13 cellular contexts compared by ENCODE assay signal in the genomic region with DNA sequence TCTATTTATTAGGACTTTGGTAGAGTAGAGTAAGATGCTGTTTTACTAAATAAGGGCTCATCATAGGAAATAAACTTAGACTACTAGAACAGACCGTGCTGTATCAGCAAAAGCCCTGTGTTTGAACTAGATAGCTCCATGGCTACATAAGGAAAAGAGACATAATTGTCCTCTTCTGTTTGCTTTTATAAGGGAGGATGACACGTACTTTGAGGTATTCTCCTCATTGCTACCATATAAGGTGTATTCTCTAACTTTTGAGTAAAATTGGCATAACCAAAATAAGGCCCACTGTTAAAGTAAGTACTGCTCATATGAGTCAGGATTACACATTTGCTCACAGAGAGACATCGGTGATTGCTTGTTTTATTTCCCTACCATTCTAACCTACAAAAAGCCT.
DNase-seq lines count a peak whose midpoint lies in the region; ATAC-seq and TF ChIP-seq lines count a peak whose summit lies in the region.
"Had no signal": no experiment of that assay in that cellular context is flagged by ENCODE, and none has a peak within 500 bp of the region (broad histone marks: within the 10 kb centered on the region; RNA-seq: fewer than 3 reads in every experiment).

No MANE protein-coding gene starts in this region.

- no peak overlapping the region for H4K91ac ChIP-seq in mesenchymal stem cell (ENCODE audit: low read length)

- no peak overlapping the region for H2AK5ac ChIP-seq in mesenchymal stem cell (ENCODE audit: low read length, severe bottlenecking)

- H3K9me3 ChIP-seq in mesenchymal stem cell (ENCODE audit: control insufficient read depth, low read length): no peaks in the 10 kb centered on the region
- H3K9me3 ChIP-seq in esophagus squamous epithelium: no peaks in the 10 kb centered on the region
- H3K9me3 ChIP-seq: colonic mucosa had no signal

- intact Hi-C loops in esophagus squamous epithelium (cut with DNase I): no loop called here

- H3K27ac ChIP-seq in coronary artery (peak overlapping the region; percentile 73 to 81), mesenchymal stem cell (ENCODE audit: low read length, poor library complexity, severe bottlenecking) (peak overlapping the region; percentile 93), esophagus squamous epithelium (peak overlapping the region in 2 of 4 donors; percentile 14 to 30)
- H3K27ac ChIP-seq: colonic mucosa had no signal

- H3K4me3 ChIP-seq in coronary artery (peak overlapping the region; percentile 16), mesenchymal stem cell (ENCODE audit: insufficient read depth in 1 of 2, low read depth in 1 of 2, low read length in 2 of 2) (no peak overlapping the region), esophagus squamous epithelium (no peak overlapping the region)
- H3K4me3 ChIP-seq: colonic mucosa had no signal

- no peak overlapping the region for H3K4ac ChIP-seq in mesenchymal stem cell (ENCODE audit: low read depth in 1 of 2, low read length in 2 of 2)

- H2BK12ac ChIP-seq in mesenchymal stem cell (ENCODE audit: low read length in 2 of 2): no peak overlapping the region

- no peak for ATAC-seq in HG03520 (IDR thresholded peaks at IDR 0.05; ENCODE audit: unreplicated experiment)
- ATAC-seq in GM21576 (IDR thresholded peaks at IDR 0.05; ENCODE audit: unreplicated experiment): no peak

- H2BK5ac ChIP-seq in mesenchymal stem cell (ENCODE audit: low read depth, low read length, poor library complexity, severe bottlenecking): no peak overlapping the region

- 0% methylated on average over 1 of the region's 3 CpGs for whole genome bisulfite sequencing in mesenchymal stem cell
- 71 to 78% methylated on average over 3 of the region's 3 CpGs for WGBS in esophagus squamous epithelium, 2 donors

- H3K36me3 ChIP-seq in mesenchymal stem cell (ENCODE audit: control insufficient read depth in 1 of 2, insufficient read depth in 2 of 2, low read depth in 1 of 2, low read length in 2 of 2) (peaks cover 0 to 8% of the 10 kb centered on the region in 2 experiments), esophagus squamous epithelium (peaks cover 0 to 7% (median 0%) of the 10 kb centered on the region in 3 donors)
- H3K36me3 ChIP-seq: colonic mucosa had no signal

- H3K79me1 ChIP-seq in mesenchymal stem cell (replicated peaks; ENCODE audit: low read length, poor library complexity, severe bottlenecking): peaks cover 2% of the 10 kb centered on the region

- H3K9ac ChIP-seq in mesenchymal stem cell (ENCODE audit: low read length): peak overlapping the region; percentile 35

- TF ChIP-seq CTCF in coronary artery (IDR thresholded peaks at IDR 0.05) (no peak), esophagus squamous epithelium (IDR thresholded peaks at IDR 0.05) (no peak)

- H3K18ac ChIP-seq in mesenchymal stem cell (ENCODE audit: low read depth in 1 of 2, low read length in 2 of 2): no peak overlapping the region

- no peak overlapping the region for H4K8ac ChIP-seq in mesenchymal stem cell (ENCODE audit: low read length)

- H3K4me2 ChIP-seq in mesenchymal stem cell (ENCODE audit: low read length, poor library complexity, severe bottlenecking): no peak overlapping the region

- H3K27me3 ChIP-seq in mesenchymal stem cell (ENCODE audit: control insufficient read depth in 1 of 2, insufficient read depth in 1 of 2, low read length in 2 of 2): no peaks in the 10 kb centered on the region
- no peaks in the 10 kb centered on the region for H3K27me3 ChIP-seq in esophagus squamous epithelium
- H3K27me3 ChIP-seq: colonic mucosa had no signal

- no peak overlapping the region for H3K14ac ChIP-seq in mesenchymal stem cell (ENCODE audit: low read length in 2 of 2)

- no peak overlapping the region for H2BK120ac ChIP-seq in mesenchymal stem cell (ENCODE audit: low read depth, low read length)

- peak; percentile 46 for DNase-seq in AG08395 (ENCODE audit: low spot score)
- DNase-seq in HT-29 (ENCODE audit: low spot score): peak; percentile 23
- DNase-seq in coronary artery (ENCODE audit: low spot score): no peak
- DNase-seq in mesenchymal stem cell: peak; percentile 71
- DNase-seq in OCI-M2 (lab: John Stamatoyannopoulos, UW; ENCODE audit: unreplicated experiment): no peak
- DNase-seq in esophagus squamous epithelium (lab: John Stamatoyannopoulos, UW): no peak
- DNase-seq: CD8-positive, alpha-beta memory T cell; colonic mucosa; islet precursor cell; MV-4-11; nucleus accumbens had no signal

- H3K4me1 ChIP-seq in mesenchymal stem cell (ENCODE audit: control insufficient read depth, insufficient read depth, low read depth, low read length): peaks cover 3% of the 10 kb centered on the region
- H3K4me1 ChIP-seq in esophagus squamous epithelium: peaks cover 0 to 37% (median 18%) of the 10 kb centered on the region in 3 donors

- H2BK15ac ChIP-seq in mesenchymal stem cell (ENCODE audit: low read depth, poor library complexity, severe bottlenecking): no peak overlapping the region

- H3K23ac ChIP-seq in mesenchymal stem cell (ENCODE audit: low read length in 2 of 2): no peak overlapping the region

- no peak overlapping the region for H2AFZ ChIP-seq in mesenchymal stem cell (ENCODE audit: low read depth, low read length)

- TF ChIP-seq POLR2A in esophagus squamous epithelium (IDR thresholded peaks at IDR 0.05): no peak

Comparison
In these comparisons a context has a peak if more than half of its experiments do, and no peak if none do; other contexts are left out.
1. DNase-seq: peak in AG08395 (single experiment), HT-29 (single experiment) and mesenchymal stem cell (single experiment); none in coronary artery (single experiment), OCI-M2 (single experiment) and esophagus squamous epithelium (single experiment).